ENCODE assay signal across 25 cellular contexts in genomic region chr3:149877668-149878067, GRCh38.
"Had no signal": no experiment of that assay in that cellular context is flagged by ENCODE, and none has a peak within 500 bp of the region (broad histone marks: within the 10 kb centered on the region; RNA-seq: fewer than 3 reads in every experiment).

No MANE protein-coding gene starts in this region.

- H3K36me3 ChIP-seq: neural progenitor cell, ovary, thoracic aorta had no signal

- H3K79me2 ChIP-seq: parathyroid adenoma had no signal

- H3K4me2 ChIP-seq: neural progenitor cell had no signal

- ATAC-seq: natural killer cell; psoas muscle; right cardiac atrium; sciatic nerve; stimulated activated effector memory CD8-positive, alpha-beta T cell treated with anti-CD3 and anti-CD28 coated beads, Interleukin-12 subunit alpha, Interleukin-12 subunit beta, amount 100 ng/mL, for 72 hours; stimulated activated naive B cell treated with anti-CD40 and anti-IgM and Interleukin-4, amounts not matched to agents 10 μg/mL and 1 μg/mL and 100 μg/mL, for 72 hours had no signal

- DNase-seq: natural killer cell; occipital lobe; ovary; posterior cingulate gyrus; psoas muscle; right cardiac atrium; stimulated activated CD4-positive, alpha-beta T cell treated with anti-CD3 and anti-CD28 coated beads, Interleukin-15, amount 100 ng/mL, for 24 hours; stimulated activated CD4-positive, alpha-beta T cell treated with anti-CD3 and anti-CD28 coated beads, Interleukin-2, amount 100 ng/mL, for 24 hours; stimulated activated CD4-positive, alpha-beta T cell treated with anti-CD3 and anti-CD28 coated beads, Interleukin-2, amount 100 ng/mL, for 48 hours; stimulated activated CD4-positive, alpha-beta T cell treated with anti-CD3 and anti-CD28 coated beads, Interleukin-4, amount 100 ng/mL, for 24 hours; stimulated activated naive B cell treated with anti-CD40 and anti-IgM and Interleukin-4, amounts not matched to agents 10 μg/mL and 1 μg/mL and 100 μg/mL, for 72 hours; stimulated activated naive CD4-positive, alpha-beta T cell treated with Interleukin-2 at 50 U/mL for 16 hours; stomach; thyroid gland; trophoblast cell; upper lobe of left lung had no signal

- H2AFZ ChIP-seq: neural progenitor cell, parathyroid adenoma had no signal

- FAIRE-seq: urothelium cell line had no signal

- H3K9me3 ChIP-seq: ovary, psoas muscle, stomach, thoracic aorta, thyroid gland, tibial nerve, upper lobe of left lung, vagina had no signal

- H3K27ac ChIP-seq: neural progenitor cell, ovary, parathyroid adenoma, psoas muscle, skin epidermis, stomach, thoracic aorta, thyroid gland, tibial nerve, upper lobe of left lung, vagina had no signal

- H3K4me1 ChIP-seq: neural progenitor cell, parathyroid adenoma, thyroid gland, vagina had no signal

- H3K27me3 ChIP-seq: neural progenitor cell, ovary, stomach, thyroid gland, tibial nerve, upper lobe of left lung, vagina had no signal

- H3K9ac ChIP-seq: neural progenitor cell, parathyroid adenoma had no signal

- H3K4me3 ChIP-seq: neural progenitor cell, ovary, psoas muscle, skin epidermis, stomach, thoracic aorta, thyroid gland, tibial nerve, upper lobe of left lung, vagina had no signal
